ENCODE assay signal across 9 cellular contexts in genomic region chr5:129767927-129768380, GRCh38. TPM values are rescaled to one million over a fixed set of nuclear protein-coding genes. Genes with fewer than 3 reads are reported as not detected.
DNase-seq lines count a peak whose midpoint lies in the region; ATAC-seq, FAIRE-seq and TF ChIP-seq lines count a peak whose summit lies in the region.
"Had no signal": no experiment of that assay in that cellular context is flagged by ENCODE, and none has a peak within 500 bp of the region (broad histone marks: within the 10 kb centered on the region; RNA-seq: fewer than 3 reads in every experiment).

No MANE protein-coding gene starts in this region.

- peak; percentile 52 for TF ChIP-seq RAD21 in HepG2 (CRISPR knock-in tag; IDR thresholded peaks at IDR 0.05)

- no peaks in the 10 kb centered on the region for H4K20me1 ChIP-seq in HepG2 (ENCODE audit: insufficient read depth, low read length)

- no peak for TF ChIP-seq POLR2A in HepG2 (IDR thresholded peaks at IDR 0.05; ENCODE audit: insufficient read depth in 1 of 2, low read depth in 2 of 2, low read length in 2 of 2)

- H3K4me2 ChIP-seq in HepG2 (ENCODE audit: low read depth, low read length): no peak overlapping the region

- no peaks in the 10 kb centered on the region for H3K27me3 Mint-ChIP-seq in WTC11 (ENCODE audit: low read depth)
- H3K27me3 Mint-ChIP-seq: activated naive CD4-positive, alpha-beta T cell treated with anti-CD3 and anti-CD28 coated beads, Interleukin-2, amount 50 U/mL, for 24 hours had no signal

- H3K4me3 ChIP-seq in colonic mucosa: no peak overlapping the region
- H3K4me3 ChIP-seq in HepG2 (replicated peaks in 1 of 3; ENCODE audit: insufficient read depth in 1 of 3, low read depth in 2 of 3, low read length in 3 of 3): no peak overlapping the region

- BruUV-seq in HepG2 (replicated peaks; lab: Mats Ljungman, UMichigan): no TSS peak

- H3K4me1 Mint-ChIP-seq in WTC11: peaks cover 15% of the 10 kb centered on the region
- H3K4me1 Mint-ChIP-seq: activated naive CD4-positive, alpha-beta T cell treated with anti-CD3 and anti-CD28 coated beads, Interleukin-2, amount 50 U/mL, for 24 hours had no signal

- in situ Hi-C loops in HepG2 (cut with HindIII; ENCODE audit: extremely low pct_ligation_motif_present, low pct_unique_long_range_greater_than_20kb): loop anchor here (10.0 kb wide), 2 partner anchors 103 to 1553 kb away; no protein-coding TSS in a partner anchor

- no peak for TF ChIP-seq EP300 in HepG2 (IDR thresholded peaks at IDR 0.05; ENCODE audit: low read depth in 2 of 2, low read length in 2 of 2)
- no peak for TF ChIP-seq EP300 in HepG2 (CRISPR knock-in tag; IDR thresholded peaks at IDR 0.05; ENCODE audit: borderline replicate concordance)

- no peaks in the 10 kb centered on the region for H3K9me3 Mint-ChIP-seq in WTC11
- H3K9me3 Mint-ChIP-seq: activated naive CD4-positive, alpha-beta T cell treated with anti-CD3 and anti-CD28 coated beads, Interleukin-2, amount 50 U/mL, for 24 hours had no signal

- no peak overlapping the region for H2AFZ ChIP-seq in HepG2 (ENCODE audit: low read length)

- peak; percentile 90 for ATAC-seq in GM19372 (IDR thresholded peaks at IDR 0.05; ENCODE audit: low read depth, unreplicated experiment)
- peak; percentile 94 for ATAC-seq in HG03378 (IDR thresholded peaks at IDR 0.05; ENCODE audit: unreplicated experiment)
- peak; percentile 73 for ATAC-seq in WTC11
- peak; percentile 95 for ATAC-seq in HepG2

- H3K36me3 Mint-ChIP-seq in WTC11: no peaks in the 10 kb centered on the region
- H3K36me3 Mint-ChIP-seq: activated naive CD4-positive, alpha-beta T cell treated with anti-CD3 and anti-CD28 coated beads, Interleukin-2, amount 50 U/mL, for 24 hours had no signal

- H3K4me1 ChIP-seq in colonic mucosa (no peaks in the 10 kb centered on the region), HepG2 (ENCODE audit: insufficient read depth, low read length) (no peaks in the 10 kb centered on the region)

- peak; percentile 57 for DNase-seq in CMK (ENCODE audit: low read depth)
- DNase-seq in NCI-H345 treated with DMSO at 0.1 percent for 48 hours (lab: John Stamatoyannopoulos, UW; ENCODE audit: unreplicated experiment): peak; percentile 53
- peak; percentile 66 for DNase-seq in WTC11 (ENCODE audit: low spot score)
- DNase-seq in colonic mucosa: peak; percentile 83
- DNase-seq in HepG2 (ENCODE audit: low spot score): peak; percentile 83
- DNase-seq in stimulated activated CD8-positive, alpha-beta memory T cell treated with anti-CD3 and anti-CD28 coated beads, Interleukin-12 subunit alpha, Interleukin-12 subunit beta, amount 100 ng/mL, for 1 hour (ENCODE audit: low read depth): peak; percentile 26

- POLR2A ChIA-PET in WTC11 (lab: Charles Lee): no interaction called here
- POLR2A ChIA-PET in HepG2 (lab: Yijun Ruan, JAX): no interaction called here

- intact Hi-C loops in colonic mucosa (cut with DNase I) (loop anchor here (10.0 kb wide), 2 partner anchors 403 to 593 kb away; no protein-coding TSS in a partner anchor), HepG2 (cut with micrococcal nuclease; ENCODE audit: unreplicated experiment) (loop anchor here (1.0 to 5.0 kb wide), 5 partner anchors 104 to 861 kb away; partner anchors contain the start of gene ADAMTS19)

- H3K9me3 ChIP-seq in colonic mucosa: no peaks in the 10 kb centered on the region
- no peaks in the 10 kb centered on the region for H3K9me3 ChIP-seq in HepG2 (ENCODE audit: low read length)

- no peaks in the 10 kb centered on the region for H3K27me3 ChIP-seq in colonic mucosa
- H3K27me3 ChIP-seq in HepG2 (ENCODE audit: control insufficient read depth in 1 of 2, insufficient read depth in 2 of 2, low read length in 2 of 2): no peaks in the 10 kb centered on the region

- no peaks in the 10 kb centered on the region for H3K36me3 ChIP-seq in colonic mucosa
- no peaks in the 10 kb centered on the region for H3K36me3 ChIP-seq in HepG2 (replicated peaks in 1 of 2; ENCODE audit: control insufficient read depth in 1 of 2, insufficient read depth in 2 of 2, low read length in 2 of 2)

- H3K79me2 ChIP-seq in HepG2 (ENCODE audit: insufficient read depth, low read length): no peaks in the 10 kb centered on the region

- H3K27ac ChIP-seq in colonic mucosa (no peak overlapping the region), HepG2 (ENCODE audit: extremely low read length, insufficient read depth, low read length) (no peak overlapping the region)

- H3K4me3 Mint-ChIP-seq in WTC11: peak overlapping the region; percentile 36; the same call in 1 of the 2 replicates
- H3K4me3 Mint-ChIP-seq: activated naive CD4-positive, alpha-beta T cell treated with anti-CD3 and anti-CD28 coated beads, Interleukin-2, amount 50 U/mL, for 24 hours had no signal

- peak; percentile 88 for FAIRE-seq in HepG2 (lab: Jason Lieb, UNC)

- CTCF ChIA-PET in WTC11 (lab: Charles Lee): interaction anchor here (0.7 to 3.4 kb wide), 9 partner anchors 9 to 1339 kb away, joined by 3 to 17 read pairs (median 4); partner anchors contain the start of gene ADAMTS19
- CTCF ChIA-PET in HepG2 (lab: Yijun Ruan, JAX; ENCODE audit: low intra/inter-chr PET ratio, low total read pairs): interaction anchor here (0.7 to 2.5 kb wide), 5 partner anchors 85 to 1558 kb away, joined by 3 to 28 read pairs (median 6); no protein-coding TSS in a partner anchor

- TF ChIP-seq CTCF in WTC11 (IDR thresholded peaks at IDR 0.05): peak; percentile 91
- TF ChIP-seq CTCF in colonic mucosa (IDR thresholded peaks at IDR 0.05): peak; percentile 98
- peak; percentile 91 for TF ChIP-seq CTCF in HepG2 (CRISPR knock-in tag; IDR thresholded peaks at IDR 0.05)

- H3K9ac ChIP-seq in colonic mucosa (ENCODE audit: low read depth in 2 of 2, low read length in 2 of 2) (no peak overlapping the region), HepG2 (ENCODE audit: insufficient read depth, low read depth, low read length) (no peak overlapping the region)

- WGBS in HepG2 (ENCODE audit: low lambda C conversion rate): 1% methylated on average over 3 of the region's 3 CpGs

- no peak overlapping the region for H3K27ac Mint-ChIP-seq in WTC11
- H3K27ac Mint-ChIP-seq: activated naive CD4-positive, alpha-beta T cell treated with anti-CD3 and anti-CD28 coated beads, Interleukin-2, amount 50 U/mL, for 24 hours had no signal

TF ChIP-seq in WTC11, 78 proteins besides CTCF, POLR2A, EP300 and RAD21 (continues in another document):
- TF ChIP-seq ZSCAN18 (CRISPR knock-in tag; IDR thresholded peaks at IDR 0.05): no peak

TF ChIP-seq in HepG2, 621 proteins besides CTCF, POLR2A, EP300 and RAD21 (continues in another document):
- TF ChIP-seq IRX3 (CRISPR knock-in tag; IDR thresholded peaks at IDR 0.05; ENCODE audit: borderline replicate concordance, low read depth) (no peak), ZBTB42 (CRISPR knock-in tag; IDR thresholded peaks at IDR 0.05) (no peak), ZNF570 (CRISPR knock-in tag; IDR thresholded peaks at IDR 0.05; ENCODE audit: borderline replicate concordance) (no peak), FOXK1 (CRISPR knock-in tag; IDR thresholded peaks at IDR 0.05; ENCODE audit: borderline replicate concordance, low read depth) (no peak), NFE2 (CRISPR knock-in tag; IDR thresholded peaks at IDR 0.05) (no peak), MED13 (CRISPR knock-in tag; IDR thresholded peaks at IDR 0.05) (no peak), KLF9 (CRISPR knock-in tag; IDR thresholded peaks at IDR 0.05; ENCODE audit: low read depth) (no peak), CAMTA2 (CRISPR knock-in tag; IDR thresholded peaks at IDR 0.05; ENCODE audit: borderline replicate concordance) (no peak)

RNA-seq across cellular contexts. Expression of gene MINAR2, which starts 20.1 kb away (rescaled TPM):
- total RNA-seq in WTC11 (2021): not detected in 3 replicates
- total RNA-seq in colonic mucosa: not detected
- not detected in 2 replicates for total RNA-seq in HepG2 (2016; rRNA removed; fragmentation: Illumina TruSeq; extraction: Trizol)
- not detected in 2 replicates for total RNA-seq in HepG2 (2016; cell fraction: cytosol; rRNA removed; fragmentation: Illumina TruSeq; extraction: Trizol; ENCODE audit: low read depth)
- not detected in 2 replicates for total RNA-seq in HepG2 (2016; cell fraction: insoluble cytoplasmic fraction; rRNA removed; fragmentation: Illumina TruSeq; extraction: Trizol)
- total RNA-seq in HepG2 (2016; cell fraction: membrane; rRNA removed; fragmentation: Illumina TruSeq; extraction: Trizol): not detected in 2 replicates
- not detected in 2 replicates for total RNA-seq in HepG2 (2016; cell fraction: nucleus; rRNA removed; fragmentation: Illumina TruSeq; extraction: Trizol)
- polyA plus RNA-seq in HepG2 (2011; rRNA removed): not detected in 2 replicates
- not detected in 2 replicates for polyA plus RNA-seq in HepG2 (2011; cell fraction: cytosol; rRNA removed)
- not detected in 2 replicates for polyA plus RNA-seq in HepG2 (2011; cell fraction: nucleus; rRNA removed)
- not detected in 2 replicates for polyA plus RNA-seq in HepG2 (2012)
- not detected in 2 replicates for polyA plus RNA-seq in HepG2 (2016; cell fraction: cytosol; fragmentation: Illumina TruSeq; extraction: Trizol; ENCODE audit: low read depth)
- not detected in 2 replicates for polyA plus RNA-seq in HepG2 (2016; cell fraction: insoluble cytoplasmic fraction; fragmentation: Illumina TruSeq; extraction: Trizol; ENCODE audit: low read depth)
- polyA plus RNA-seq in HepG2 (2016; cell fraction: membrane; fragmentation: Illumina TruSeq; extraction: Trizol; ENCODE audit: low read depth): not detected in 2 replicates
- not detected in 2 replicates for polyA plus RNA-seq in HepG2 (2016; cell fraction: nucleus; fragmentation: Illumina TruSeq; extraction: Trizol; ENCODE audit: insufficient read depth, low read depth)
- polyA minus RNA-seq in HepG2 (2011; rRNA and poly(A)+ RNA removed; ENCODE audit: low replicate concordance): not detected in 2 replicates
- polyA minus RNA-seq in HepG2 (2011; cell fraction: cytosol; rRNA and poly(A)+ RNA removed): not detected in 2 replicates
- polyA minus RNA-seq in HepG2 (2011; cell fraction: nucleus; rRNA and poly(A)+ RNA removed): not detected in 2 replicates

Comparison
In these comparisons a context has a peak if more than half of its experiments do, and no peak if none do; other contexts are left out.
1. DNase-seq: peak in every context shown above with its lines; median percentile 83 in colonic mucosa; 83 in HepG2; 66 in WTC11; 57 in CMK; 53 in NCI-H345 treated with DMSO at 0.1 percent for 48 hours; 26 in stimulated activated CD8-positive, alpha-beta memory T cell treated with anti-CD3 and anti-CD28 coated beads, Interleukin-12 subunit alpha, Interleukin-12 subunit beta, amount 100 ng/mL, for 1 hour.